26 cellular contexts compared by ENCODE assay signal in the genomic region with DNA sequence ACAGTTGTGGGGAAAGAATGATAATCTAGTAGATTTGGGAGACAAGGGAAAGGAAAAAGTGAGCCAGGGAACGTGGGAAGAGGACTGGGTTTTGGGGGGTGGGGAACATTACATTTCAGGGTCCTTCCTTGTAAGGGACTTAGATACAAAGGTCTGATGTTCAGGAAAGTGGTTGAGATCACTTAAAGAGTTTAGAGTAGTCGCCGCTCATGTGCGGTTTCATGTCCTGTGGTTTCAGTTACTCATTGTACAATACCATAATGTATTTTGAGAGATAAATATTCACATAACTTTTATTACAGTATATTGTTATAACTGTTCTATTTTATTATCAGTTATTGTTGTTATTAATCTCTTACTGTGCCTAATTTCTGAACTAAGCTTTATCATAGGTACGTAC.
"Had no signal": no experiment of that assay in that cellular context is flagged by ENCODE, and none has a peak within 500 bp of the region (broad histone marks: within the 10 kb centered on the region; RNA-seq: fewer than 3 reads in every experiment).

No MANE protein-coding gene starts in this region.

- ATAC-seq: esophagus mucosa; gastrocnemius medialis; mucosa of descending colon; naive thymus-derived CD4-positive, alpha-beta T cell; sciatic nerve; stimulated activated naive CD8-positive, alpha-beta T cell treated with anti-CD3 and anti-CD28 coated beads, Interleukin-15, amount 100 ng/mL, for 72 hours; upper lobe of right lung had no signal

- H3K27me3 Mint-ChIP-seq: memory B cell; naive thymus-derived CD4-positive, alpha-beta T cell; stimulated activated naive CD8-positive, alpha-beta T cell treated with anti-CD3 and anti-CD28 coated beads, Interleukin-15, amount 100 ng/mL, for 72 hours had no signal

- H3K27ac ChIP-seq: dorsolateral prefrontal cortex, epithelial cell of prostate, gastrocnemius medialis, neural progenitor cell, parathyroid adenoma, prostate gland, right atrium auricular region, suprapubic skin, transverse colon, upper lobe of right lung, uterus had no signal

- H3K27ac Mint-ChIP-seq: memory B cell; nephron; neural progenitor cell; stimulated activated naive CD8-positive, alpha-beta T cell treated with anti-CD3 and anti-CD28 coated beads, Interleukin-15, amount 100 ng/mL, for 72 hours had no signal

- H3K4me1 Mint-ChIP-seq: memory B cell; nephron; neural progenitor cell; stimulated activated naive CD8-positive, alpha-beta T cell treated with anti-CD3 and anti-CD28 coated beads, Interleukin-15, amount 100 ng/mL, for 72 hours had no signal

- H3K4me3 Mint-ChIP-seq: memory B cell; naive thymus-derived CD4-positive, alpha-beta T cell; nephron; neural progenitor cell; stimulated activated naive CD8-positive, alpha-beta T cell treated with anti-CD3 and anti-CD28 coated beads, Interleukin-15, amount 100 ng/mL, for 72 hours had no signal

- H3K36me3 ChIP-seq: gastrocnemius medialis, neural progenitor cell, prostate gland, right atrium auricular region, uterus had no signal

- H3K9me3 ChIP-seq: gastrocnemius medialis, mucosa of descending colon, prostate gland, right atrium auricular region, suprapubic skin, transverse colon, upper lobe of right lung, uterus had no signal

- DNase-seq: dorsolateral prefrontal cortex; effector CD4-positive, alpha-beta T cell; foreskin fibroblast; gastrocnemius medialis; head of caudate nucleus; mucosa of descending colon; naive thymus-derived CD4-positive, alpha-beta T cell; stimulated activated CD4-positive, alpha-beta T cell treated with anti-CD3 and anti-CD28 coated beads, Interleukin-12 subunit alpha, Interleukin-12 subunit beta, amount 100 ng/mL, for 4 hours; stimulated activated CD4-positive, alpha-beta T cell treated with anti-CD3 and anti-CD28 coated beads, Interleukin-1b, Interleukin-23, amount 100 ng/mL, for 48 hours; stimulated activated CD4-positive, alpha-beta T cell treated with anti-CD3 and anti-CD28 coated beads, Interleukin-4, amount 100 ng/mL, for 1 hour; stimulated activated CD8-positive, alpha-beta memory T cell treated with anti-CD3 and anti-CD28 coated beads, Interleukin-4, amount 100 ng/mL, for 48 hours; stimulated activated naive CD4-positive, alpha-beta T cell; stimulated activated naive CD8-positive, alpha-beta T cell treated with anti-CD3 and anti-CD28 coated beads, Interleukin-15, amount 100 ng/mL, for 72 hours; transverse colon; upper lobe of right lung; uterus had no signal

- H3K9me3 Mint-ChIP-seq: memory B cell, neural progenitor cell had no signal
